28 cellular contexts compared by ENCODE assay signal in genomic region chr2:31956299-31956698, GRCh38. TPM values are rescaled to one million over a fixed set of nuclear protein-coding genes. Genes with fewer than 3 reads are reported as not detected.
DNase-seq lines count a peak whose midpoint lies in the region; ATAC-seq and TF ChIP-seq lines count a peak whose summit lies in the region.
"Had no signal": no experiment of that assay in that cellular context is flagged by ENCODE, and none has a peak within 500 bp of the region (broad histone marks: within the 10 kb centered on the region; RNA-seq: fewer than 3 reads in every experiment).

No MANE protein-coding gene starts in this region.

- no peaks in the 10 kb centered on the region for H3K27me3 Mint-ChIP-seq in memory B cell
- H3K27me3 Mint-ChIP-seq: CD4-positive, CD25-positive, alpha-beta regulatory T cell had no signal

- H3K4me3 ChIP-seq in OCI-LY3 (ENCODE audit: low read length) (no peak overlapping the region), hepatocyte (no peak overlapping the region)
- H3K4me3 ChIP-seq: coronary artery, esophagus squamous epithelium, gastrocnemius medialis, left ventricle myocardium inferior, MG63, pancreas, SJCRH30, testis, vagina had no signal

- peak overlapping the region; percentile 77 for H3K4me2 ChIP-seq in OCI-LY3 (ENCODE audit: low read length)
- no peak overlapping the region for H3K4me2 ChIP-seq in hepatocyte

- H2AFZ ChIP-seq in OCI-LY3 (ENCODE audit: low read depth, low read length) (no peak overlapping the region), hepatocyte (no peak overlapping the region)

- peaks cover 85% of the 10 kb centered on the region for H3K79me2 ChIP-seq in OCI-LY3 (ENCODE audit: low read length)
- H3K79me2 ChIP-seq in hepatocyte, result peaks cover 96% of the 10 kb centered on the region

- H3K27ac ChIP-seq in OCI-LY3 (ENCODE audit: low read length) (no peak overlapping the region), hepatocyte (no peak overlapping the region)
- H3K27ac ChIP-seq: coronary artery, esophagus squamous epithelium, gastrocnemius medialis, left ventricle myocardium inferior, pancreas, SJCRH30, testis, vagina had no signal

- peak overlapping the region; percentile 51 to 73 for H3K27ac Mint-ChIP-seq in activated naive CD4-positive, alpha-beta T cell treated with anti-CD3 and anti-CD28 coated beads, Interleukin-2, amount 50 U/mL, for 72 hours
- H3K27ac Mint-ChIP-seq in memory B cell, result peak overlapping the region; percentile 87
- H3K27ac Mint-ChIP-seq: activated naive CD4-positive, alpha-beta T cell treated with anti-CD3 and anti-CD28 coated beads for 36 hours; CD4-positive, CD25-positive, alpha-beta regulatory T cell; nephron had no signal

- H3K4me1 Mint-ChIP-seq in memory B cell, result peaks cover 32% of the 10 kb centered on the region
- H3K4me1 Mint-ChIP-seq: mesothelial cell of epicardium, nephron had no signal

- H3K4me1 ChIP-seq in OCI-LY3 (ENCODE audit: low read length) (peaks cover 27% of the 10 kb centered on the region), hepatocyte (ENCODE audit: insufficient read depth) (no peaks in the 10 kb centered on the region)
- H3K4me1 ChIP-seq: pancreas, SJCRH30, testis had no signal

- 100% methylated on average over 1 of the region's 1 CpG for WGBS in hepatocyte (ENCODE audit: low lambda C conversion rate, missing lambda C conversion rate)

- peak in 1 of 2 donors; percentile 62 for ATAC-seq in activated naive CD4-positive, alpha-beta T cell treated with anti-CD3 and anti-CD28 coated beads, Interleukin-2, amount 50 U/mL, for 72 hours
- no peak for ATAC-seq in memory B cell (ENCODE audit: low read depth)
- ATAC-seq: gastrocnemius medialis, right cardiac atrium had no signal

- H4K20me1 ChIP-seq in OCI-LY3 (ENCODE audit: insufficient read depth, low read length) (peaks cover 4% of the 10 kb centered on the region), hepatocyte (ENCODE audit: insufficient read depth, poor library complexity, severe bottlenecking) (peaks cover 7% of the 10 kb centered on the region)

- DNase-seq in activated naive CD4-positive, alpha-beta T cell treated with anti-CD3 and anti-CD28 coated beads, Interleukin-2, amount 50 U/mL, for 72 hours (ENCODE audit: low spot score in 2 of 2), result no peak
- no peak for DNase-seq in activated naive CD4-positive, alpha-beta T cell treated with Interleukin-2 at 50 U/mL for 16 hours
- DNase-seq in memory B cell (ENCODE audit: low spot score in 2 of 2), result no peak
- no peak for DNase-seq in hepatocyte (ENCODE audit: low spot score)
- DNase-seq in hepatic stellate cell (ENCODE audit: low spot score), result no peak
- DNase-seq in KG1 (lab: John Stamatoyannopoulos, UW), result no peak
- DNase-seq: activated CD8-positive, alpha-beta memory T cell treated with anti-CD3 and anti-CD28 coated beads, Interleukin-2, amount 50 U/mL, for 48 hours; activated naive CD4-positive, alpha-beta T cell treated with anti-CD3 and anti-CD28 coated beads for 36 hours; CD4-positive, CD25-positive, alpha-beta regulatory T cell; esophagus squamous epithelium; gastrocnemius medialis; hypothalamus; left ventricle myocardium inferior; MG63; NCI-H1436; NCI-H446; pancreas; right cardiac atrium; SJCRH30; stimulated activated CD4-positive, alpha-beta T cell treated with anti-CD3 and anti-CD28 coated beads, Interleukin-12 subunit alpha, Interleukin-12 subunit beta, amount 100 ng/mL, for 4 hours; stimulated activated CD4-positive, alpha-beta T cell treated with anti-CD3 and anti-CD28 coated beads, Interleukin-4, amount 100 ng/mL, for 24 hours; stimulated activated naive CD4-positive, alpha-beta T cell treated with Interleukin-2 at 50 U/mL for 16 hours; testis had no signal

- TF ChIP-seq CTCF in OCI-LY3 (IDR thresholded peaks at IDR 0.05; ENCODE audit: low read depth, low read length) (no peak), hepatocyte (IDR thresholded peaks at IDR 0.05; ENCODE audit: poor library complexity) (no peak)

- H3K9ac ChIP-seq in OCI-LY3 (ENCODE audit: low read length), result no peak overlapping the region

- H3K4me3 Mint-ChIP-seq in memory B cell, result peak overlapping the region; percentile 63
- H3K4me3 Mint-ChIP-seq: activated naive CD4-positive, alpha-beta T cell treated with anti-CD3 and anti-CD28 coated beads for 36 hours; CD4-positive, CD25-positive, alpha-beta regulatory T cell; mesothelial cell of epicardium; nephron had no signal

- H3K27me3 ChIP-seq in OCI-LY3 (ENCODE audit: low read depth, low read length) (no peaks in the 10 kb centered on the region), hepatocyte (no peaks in the 10 kb centered on the region)
- H3K27me3 ChIP-seq: esophagus squamous epithelium, gastrocnemius medialis, MG63, pancreas, SJCRH30, testis, vagina had no signal

- no peaks in the 10 kb centered on the region for H3K9me2 ChIP-seq in hepatocyte (replicated peaks; ENCODE audit: insufficient read depth)

- H3K9me3 ChIP-seq in OCI-LY3 (ENCODE audit: insufficient read depth, low read length) (no peaks in the 10 kb centered on the region), hepatocyte (ENCODE audit: low read depth) (no peaks in the 10 kb centered on the region)
- H3K9me3 ChIP-seq: esophagus squamous epithelium, gastrocnemius medialis, left ventricle myocardium inferior, MG63, pancreas, SJCRH30, testis, vagina had no signal

- H3K36me3 ChIP-seq in OCI-LY3 (replicated peaks; ENCODE audit: low read depth, low read length), result no peaks in the 10 kb centered on the region
- no peaks in the 10 kb centered on the region for H3K36me3 ChIP-seq in hepatocyte (replicated peaks; ENCODE audit: insufficient read depth, low read depth)
- H3K36me3 ChIP-seq: gastrocnemius medialis, left ventricle myocardium inferior, pancreas, SJCRH30, vagina had no signal

- H3K9me3 Mint-ChIP-seq in activated naive CD4-positive, alpha-beta T cell treated with anti-CD3 and anti-CD28 coated beads, Interleukin-2, amount 50 U/mL, for 72 hours, result no peaks in the 10 kb centered on the region
- H3K9me3 Mint-ChIP-seq in memory B cell, result no peaks in the 10 kb centered on the region
- H3K9me3 Mint-ChIP-seq: activated naive CD4-positive, alpha-beta T cell treated with anti-CD3 and anti-CD28 coated beads for 36 hours; CD4-positive, CD25-positive, alpha-beta regulatory T cell; mesothelial cell of epicardium; nephron had no signal

- H3K36me3 Mint-ChIP-seq in activated naive CD4-positive, alpha-beta T cell treated with anti-CD3 and anti-CD28 coated beads, Interleukin-2, amount 50 U/mL, for 72 hours, result peaks cover 0 to 7% of the 10 kb centered on the region in 2 donors
- H3K36me3 Mint-ChIP-seq in memory B cell, result peaks cover 3% of the 10 kb centered on the region

RNA-seq across cellular contexts. Expression of gene MEMO1, which starts 54.5 kb away (rescaled TPM):
- 10 to 100 TPM; 51.0 to 56.6 TPM for total RNA-seq in activated naive CD4-positive, alpha-beta T cell treated with anti-CD3 and anti-CD28 coated beads, Interleukin-2, amount 50 U/mL, for 72 hours
- 26.0 and 58.8 TPM in 2 replicates for total RNA-seq in hepatocyte
- polyA plus RNA-seq in hepatocyte, result 35.1 and 43.9 TPM in 2 replicates
